In the genomic region with DNA sequence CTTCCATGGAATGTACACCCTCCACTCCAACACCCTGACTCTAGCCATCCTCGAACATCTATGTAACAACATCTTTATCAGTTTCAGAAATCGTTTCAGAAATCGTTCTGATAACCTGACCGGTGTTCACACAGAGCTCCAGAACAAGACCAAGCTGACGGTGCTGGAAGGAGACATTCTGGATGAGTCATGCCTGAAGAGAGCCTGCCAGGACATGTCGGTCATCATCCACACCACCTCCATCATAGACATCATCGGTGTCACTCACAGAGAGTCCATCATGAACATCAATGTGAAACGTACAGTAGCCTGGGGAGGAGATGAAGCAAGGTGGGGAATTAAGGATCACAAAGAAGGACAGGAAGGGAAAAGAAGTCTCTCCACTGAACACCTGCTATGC, we compare ENCODE assay signal across 1 cellular context. TPM values are rescaled to one million over a fixed set of nuclear protein-coding genes. Genes with fewer than 3 reads are reported as not detected.
"Had no signal": no experiment of that assay in that cellular context is flagged by ENCODE, and none has a peak within 500 bp of the region (broad histone marks: within the 10 kb centered on the region; RNA-seq: fewer than 3 reads in every experiment).

No MANE protein-coding gene starts in this region.

RNA-seq across cellular contexts. Expression of gene ZNF697, which starts 43.0 kb away (rescaled TPM):
- polyA plus RNA-seq: naive thymus-derived CD8-positive, alpha-beta T cell had no signal
